In genomic region chr7:653829-654764, GRCh38 we compare ENCODE assay signal across 27 cellular contexts.
"Had no signal": no experiment of that assay in that cellular context is flagged by ENCODE, and none has a peak within 500 bp of the region (broad histone marks: within the 10 kb centered on the region; RNA-seq: fewer than 3 reads in every experiment).

No MANE protein-coding gene starts in this region.

- H3K9me3 ChIP-seq: mucosa of descending colon, thyroid gland had no signal

- H3K36me3 ChIP-seq: esophagus squamous epithelium, heart right ventricle, left lung, stomach, thyroid gland had no signal

- H3K4me2 ChIP-seq: smooth muscle cell had no signal

- FAIRE-seq: endometrium, islet of Langerhans had no signal

- DNase-seq: dermis blood vessel endothelial cell; effector memory CD4-positive, alpha-beta T cell; erythroblast; esophagus squamous epithelium; foreskin melanocyte; glutamatergic neuron; heart right ventricle; hippocampal formation; left cardiac atrium; mesenchymal stem cell; mucosa of descending colon; naive B cell; stimulated activated CD4-positive, alpha-beta T cell treated with anti-CD3 and anti-CD28 coated beads, Interleukin-12 subunit alpha, Interleukin-12 subunit beta, amount 100 ng/mL, for 4 hours; stimulated activated CD4-positive, alpha-beta T cell treated with anti-CD3 and anti-CD28 coated beads, Interleukin-1b, Interleukin-23, amount 100 ng/mL, for 48 hours; stimulated activated CD4-positive, alpha-beta T cell treated with anti-CD3 and anti-CD28 coated beads, Interleukin-4, amount 100 ng/mL, for 1 hour; stimulated activated CD8-positive, alpha-beta memory T cell treated with anti-CD3 and anti-CD28 coated beads, Interleukin-4, amount 100 ng/mL, for 48 hours; stimulated activated naive CD4-positive, alpha-beta T cell treated with Interleukin-2 at 50 U/mL for 16 hours; stomach; thyroid gland had no signal

- H2AFZ ChIP-seq: parathyroid adenoma had no signal

- H3K4me1 ChIP-seq: esophagus squamous epithelium, left lung, parathyroid adenoma, thyroid gland had no signal

- H3K27me3 ChIP-seq: esophagus squamous epithelium, heart right ventricle, left lung, stomach, thyroid gland had no signal

- H3K4me3 ChIP-seq: coronary artery, esophagus squamous epithelium, heart right ventricle, left lung, mucosa of descending colon, smooth muscle cell, stomach, thyroid gland had no signal

- H3K27ac ChIP-seq: coronary artery, esophagus squamous epithelium, heart right ventricle, left lung, parathyroid adenoma, stomach, thyroid gland had no signal

- H3K9ac ChIP-seq: parathyroid adenoma had no signal

- ATAC-seq: heart right ventricle; left cardiac atrium; left lung; mucosa of descending colon; natural killer cell treated with Interleukin-12 subunit alpha and Interleukin-12 subunit beta and Interleukin-15 and Interleukin-18, amount 100 ng/mL, for 72 hours; sciatic nerve had no signal
